Comparison of ENCODE assay signal across 15 cellular contexts in genomic region chr5:138385660-138386059, GRCh38. TPM values are rescaled to one million over a fixed set of nuclear protein-coding genes. Genes with fewer than 3 reads are reported as not detected.
A peak's percentile ranks its signal among the peaks of the same experiment; 100 is the strongest.
DNase-seq lines count a peak whose midpoint lies in the region; ATAC-seq and TF ChIP-seq lines count a peak whose summit lies in the region.
"Had no signal": no experiment of that assay in that cellular context is flagged by ENCODE, and none has a peak within 500 bp of the region (broad histone marks: within the 10 kb centered on the region; RNA-seq: fewer than 3 reads in every experiment).

No MANE protein-coding gene starts in this region.

- H3K27ac Mint-ChIP-seq in H9, result peak overlapping the region in 2 of 3 experiments; percentile 14 to 80; a peak in 2 of 7 replicates
- peak overlapping the region; percentile 57 for H3K27ac Mint-ChIP-seq in stimulated activated effector memory CD8-positive, alpha-beta T cell treated with anti-CD3 and anti-CD28 coated beads, Interleukin-12 subunit alpha, Interleukin-12 subunit beta, amount 100 ng/mL, for 72 hours
- H3K27ac Mint-ChIP-seq: CD4-positive, alpha-beta T cell had no signal

- no peaks in the 10 kb centered on the region for H3K23me2 ChIP-seq in H9 (ENCODE audit: insufficient read length, low read depth, low read length, poor library complexity, severe bottlenecking)

- H2BK120ac ChIP-seq in H9 (ENCODE audit: low read depth, low read length, poor library complexity, severe bottlenecking), result no peak overlapping the region

- H3K4me2 ChIP-seq in H9 (ENCODE audit: insufficient read depth, insufficient read length, low read length), result no peak overlapping the region

- no peak overlapping the region for H2AK5ac ChIP-seq in H9 (ENCODE audit: insufficient read length, low read length)

- H3K18ac ChIP-seq in H9 (ENCODE audit: insufficient read length, low read depth, low read length), result no peak overlapping the region

- H3K27ac ChIP-seq in H9 (ENCODE audit: insufficient read length, low read depth, low read length) (no peak overlapping the region), layer of hippocampus (ENCODE audit: low read depth, low read length) (peak overlapping the region; percentile 63)
- H3K27ac ChIP-seq: GM23248 had no signal

- no peak overlapping the region for H3T11ph ChIP-seq in H9 (ENCODE audit: low read length)

- no peak overlapping the region for H3K56ac ChIP-seq in H9 (ENCODE audit: insufficient read length, low read depth, low read length)

- H3K4ac ChIP-seq in H9 (ENCODE audit: low read depth, low read length), result no peak overlapping the region

- no peaks in the 10 kb centered on the region for H3K4me1 ChIP-seq in H9 (ENCODE audit: insufficient read depth, low read length)

- no peak overlapping the region for H4K8ac ChIP-seq in H9 (replicated peaks; ENCODE audit: insufficient read length, low read depth, low read length)

- H3K4me3 Mint-ChIP-seq in H9, result no peak overlapping the region
- no peak overlapping the region for H3K4me3 Mint-ChIP-seq in stimulated activated effector memory CD8-positive, alpha-beta T cell treated with anti-CD3 and anti-CD28 coated beads, Interleukin-12 subunit alpha, Interleukin-12 subunit beta, amount 100 ng/mL, for 72 hours
- H3K4me3 Mint-ChIP-seq: CD4-positive, alpha-beta T cell had no signal

- H2BK20ac ChIP-seq in H9 (ENCODE audit: low read depth, low read length, poor library complexity, severe bottlenecking), result no peak overlapping the region

- DNase-seq in H9, result no peak
- peak; percentile 49 for DNase-seq in astrocyte of the hippocampus (ENCODE audit: low read depth, low spot score)
- no peak for DNase-seq in stimulated activated effector memory CD8-positive, alpha-beta T cell treated with anti-CD3 and anti-CD28 coated beads, Interleukin-12 subunit alpha, Interleukin-12 subunit beta, amount 100 ng/mL, for 72 hours (ENCODE audit: low spot score in 2 of 2)
- DNase-seq in NCI-H2107 (lab: John Stamatoyannopoulos, UW), result no peak
- no peak for DNase-seq in activated T-cell treated with anti-CD3 and anti-CD28 coated beads, Interleukin-2, amount 50 U/mL, for 1 hour
- DNase-seq in T1000 (lab: John Stamatoyannopoulos, UW), result no peak
- DNase-seq: CD4-positive, alpha-beta T cell; DND-41; GDM1; GM23248; Karpas-422; NCI-H1105 treated with DMSO at 0.1 percent for 48 hours; NCI-H187; NCI-H2171 had no signal

- H2AFZ ChIP-seq in H9 (ENCODE audit: low read length), result no peak overlapping the region
- H2AFZ ChIP-seq: GM23248 had no signal

- H3K23ac ChIP-seq in H9 (ENCODE audit: insufficient read length, low read depth, low read length), result no peak overlapping the region

- no CpG with 5 or more reads among the region's 1 CpG for WGBS in H9 (ENCODE audit: extremely low coverage, insufficient read length, low lambda C conversion rate)

- no peak overlapping the region for H2BK5ac ChIP-seq in H9 (ENCODE audit: insufficient read length, low read length)

- H2BK15ac ChIP-seq in H9 (ENCODE audit: low read depth, low read length), result no peak overlapping the region

- no peaks in the 10 kb centered on the region for H3K9me3 ChIP-seq in H9 (ENCODE audit: control insufficient read depth, low read depth, low read length)

- ATAC-seq in stimulated activated effector memory CD8-positive, alpha-beta T cell treated with anti-CD3 and anti-CD28 coated beads, Interleukin-12 subunit alpha, Interleukin-12 subunit beta, amount 100 ng/mL, for 72 hours, result no peak

- no peaks in the 10 kb centered on the region for H3K4me1 Mint-ChIP-seq in H9
- peaks cover 7% of the 10 kb centered on the region for H3K4me1 Mint-ChIP-seq in stimulated activated effector memory CD8-positive, alpha-beta T cell treated with anti-CD3 and anti-CD28 coated beads, Interleukin-12 subunit alpha, Interleukin-12 subunit beta, amount 100 ng/mL, for 72 hours

- no peaks in the 10 kb centered on the region for H3K79me2 ChIP-seq in H9 (ENCODE audit: insufficient read depth, low read length)

- H4K91ac ChIP-seq in H9 (ENCODE audit: insufficient read length, low read depth, low read length), result no peak overlapping the region

- no peaks in the 10 kb centered on the region for H3K9me3 Mint-ChIP-seq in H9
- no peaks in the 10 kb centered on the region for H3K9me3 Mint-ChIP-seq in stimulated activated effector memory CD8-positive, alpha-beta T cell treated with anti-CD3 and anti-CD28 coated beads, Interleukin-12 subunit alpha, Interleukin-12 subunit beta, amount 100 ng/mL, for 72 hours
- H3K9me3 Mint-ChIP-seq: CD4-positive, alpha-beta T cell had no signal

- no peak overlapping the region for H4K5ac ChIP-seq in H9 (ENCODE audit: insufficient read length, low read depth, low read length)

- peaks cover 24 to 60% (median 58%) of the 10 kb centered on the region in 3 experiments; a peak in 6 of 7 replicates for H3K36me3 Mint-ChIP-seq in H9 (ENCODE audit: insufficient read depth in 1 of 3, low read depth in 3 of 3)
- peaks cover 88% of the 10 kb centered on the region for H3K36me3 Mint-ChIP-seq in stimulated activated effector memory CD8-positive, alpha-beta T cell treated with anti-CD3 and anti-CD28 coated beads, Interleukin-12 subunit alpha, Interleukin-12 subunit beta, amount 100 ng/mL, for 72 hours

- H3K79me1 ChIP-seq in H9 (ENCODE audit: insufficient read depth, low read depth, low read length, poor library complexity, severe bottlenecking), result no peaks in the 10 kb centered on the region

- no peak overlapping the region for H2BK12ac ChIP-seq in H9 (ENCODE audit: insufficient read length, low read depth, low read length)

- no peak overlapping the region for H3K9ac ChIP-seq in H9 (ENCODE audit: extremely low read depth, insufficient read length, low read length)
- H3K9ac ChIP-seq: GM23248 had no signal

- H3K27me3 Mint-ChIP-seq in H9 (ENCODE audit: low read depth), result no peaks in the 10 kb centered on the region
- H3K27me3 Mint-ChIP-seq: CD4-positive, alpha-beta T cell had no signal

- no peaks in the 10 kb centered on the region for H4K20me1 ChIP-seq in H9 (ENCODE audit: control insufficient read depth, insufficient read depth, insufficient read length)

- H3K27me3 ChIP-seq in H9 (ENCODE audit: insufficient read depth, low read length), result no peaks in the 10 kb centered on the region
- no peaks in the 10 kb centered on the region for H3K27me3 ChIP-seq in layer of hippocampus (ENCODE audit: control insufficient read depth, insufficient read depth, low read length)

- TF ChIP-seq CTCF in H9 (conservative IDR thresholded peaks at IDR 0.05), result no peak

- no peak overlapping the region for H3K14ac ChIP-seq in H9 (ENCODE audit: insufficient read depth, low read length)

RNA-seq across cellular contexts. Expression of gene KDM3B, which starts 33.2 kb away (rescaled TPM):
- 77.8 and 89.2 TPM in 2 replicates for total RNA-seq in H9 (2021)

RNA-seq across cellular contexts. Expression of gene FAM53C, which starts 47.6 kb away (rescaled TPM):
- total RNA-seq in H9 (2021), result 59.6 and 61.9 TPM in 2 replicates

RNA-seq across cellular contexts. Expression of gene REEP2, which starts 53.2 kb away (rescaled TPM):
- 44.3 and 49.0 TPM in 2 replicates for total RNA-seq in H9 (2021)

RNA-seq across cellular contexts. Expression of gene CDC25C, which starts 54.1 kb away (rescaled TPM):
- total RNA-seq in H9 (2021), result 19.9 and 22.8 TPM in 2 replicates
- total RNA-seq: CD4-positive, alpha-beta T cell had no signal
